Comparison of ENCODE assay signal across 19 cellular contexts in genomic region chr4:147923854-147924253, GRCh38.
DNase-seq lines count a peak whose midpoint lies in the region; ATAC-seq, FAIRE-seq and TF ChIP-seq lines count a peak whose summit lies in the region.
"Had no signal": no experiment of that assay in that cellular context is flagged by ENCODE, and none has a peak within 500 bp of the region (broad histone marks: within the 10 kb centered on the region; RNA-seq: fewer than 3 reads in every experiment).

No MANE protein-coding gene starts in this region.

- DNase-seq in GM06990 (ENCODE audit: extremely low read depth, insufficient read length): peak; percentile 28
- no peak for DNase-seq in T-helper 9 cell
- DNase-seq in urothelium cell line (ENCODE audit: low spot score): no peak
- no peak for DNase-seq in HuH-7.5 (ENCODE audit: low spot score)
- DNase-seq in lower leg skin (ENCODE audit: low spot score in 2 of 2): no peak
- DNase-seq: 8988T, GF-D8, HFFc6, NCI-H1105 treated with DMSO at 0.1 percent for 48 hours, NCI-H2029, NCI-H510A treated with DMSO at 0.1 percent for 48 hours, SHP77 had no signal

- no peaks in the 10 kb centered on the region; the same call in none of the 2 replicates for H3K36me3 ChIP-seq in GM06990 (ENCODE audit: control insufficient read depth, insufficient read depth, low read length)

- 86% methylated on average over 4 of the region's 4 CpGs for WGBS in lower leg skin, 2 donors

- H3K27me3 ChIP-seq in GM06990 (replicated peaks; ENCODE audit: control insufficient read depth, insufficient read depth, low read length): no peaks in the 10 kb centered on the region
- H3K27me3 ChIP-seq: BLaER1 treated with 17β-estradiol and CSF1 and Interleukin-3, amounts not matched to agents 10 nM and 100 nM had no signal

- TF ChIP-seq POLR2A in lower leg skin (IDR thresholded peaks at IDR 0.05): no peak

- peak; percentile 43 for ATAC-seq in GM18867 (IDR thresholded peaks at IDR 0.05; ENCODE audit: unreplicated experiment)
- peak; percentile 52 for ATAC-seq in HG02759 (IDR thresholded peaks at IDR 0.05; ENCODE audit: unreplicated experiment)
- peak; percentile 44 for ATAC-seq in HG03469 (IDR thresholded peaks at IDR 0.05; ENCODE audit: unreplicated experiment)
- ATAC-seq: HepG2 had no signal

- FAIRE-seq in urothelium cell line (lab: Jason Lieb, UNC): no peak
- FAIRE-seq: H1, HepG2, RCC 7860 had no signal

- TF ChIP-seq CTCF in GM06990 (IDR thresholded peaks at IDR 0.05; ENCODE audit: insufficient read depth, low read length, poor library complexity, severe bottlenecking) (no peak), lower leg skin (IDR thresholded peaks at IDR 0.05) (no peak)

- H3K4me3 ChIP-seq in GM06990 (replicated peaks; ENCODE audit: low read depth, low read length): no peak overlapping the region
- no peak overlapping the region for H3K4me3 ChIP-seq in lower leg skin (ENCODE audit: low read depth, poor library complexity, severe bottlenecking)
- H3K4me3 ChIP-seq: BLaER1 treated with 17β-estradiol and CSF1 and Interleukin-3, amounts not matched to agents 10 nM and 100 nM had no signal

- intact Hi-C loops in lower leg skin (cut with DNase I; ENCODE audit: low total_unique reads): no loop called here
